ENCODE assay signal across 19 cellular contexts in the genomic region with DNA sequence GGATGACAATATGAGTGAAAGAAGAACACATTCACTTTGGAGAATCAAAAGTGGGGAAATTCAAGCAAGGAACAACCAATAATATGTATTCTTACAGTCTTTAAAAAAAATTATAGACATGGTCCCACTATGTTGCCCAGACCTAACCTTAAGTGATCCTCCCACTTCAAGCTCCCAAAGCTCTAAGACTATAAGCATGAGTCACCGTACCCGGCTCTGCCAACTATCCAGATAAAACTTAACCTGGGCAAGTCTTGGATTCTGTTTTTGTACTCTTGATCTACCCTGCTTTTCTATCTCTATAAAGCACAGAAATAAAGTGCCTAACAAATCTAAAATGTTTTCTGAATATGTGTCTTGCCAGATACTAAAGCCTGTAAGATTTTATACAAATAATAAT. TPM values are rescaled to one million over a fixed set of nuclear protein-coding genes. Genes with fewer than 3 reads are reported as not detected.
A peak's percentile ranks its signal among the peaks of the same experiment; 100 is the strongest.
DNase-seq lines count a peak whose midpoint lies in the region; ATAC-seq and TF ChIP-seq lines count a peak whose summit lies in the region.
"Had no signal": no experiment of that assay in that cellular context is flagged by ENCODE, and none has a peak within 500 bp of the region (broad histone marks: within the 10 kb centered on the region; RNA-seq: fewer than 3 reads in every experiment).

No MANE protein-coding gene starts in this region.

- no peak overlapping the region for H2BK120ac ChIP-seq in mesenchymal stem cell (ENCODE audit: low read depth, low read length)

- H3K4me2 ChIP-seq in mammary epithelial cell (ENCODE audit: insufficient read depth, low read depth, low read length) (no peak overlapping the region), mesenchymal stem cell (ENCODE audit: low read length, poor library complexity, severe bottlenecking) (no peak overlapping the region)

- TF ChIP-seq CTCF in mammary epithelial cell (conservative IDR thresholded peaks at IDR 0.05 in 1 of 2, IDR thresholded peaks at IDR 0.05 in 1 of 2; ENCODE audit: extremely low read depth in 1 of 2, insufficient read depth in 1 of 2, low read depth in 1 of 2, low read length in 2 of 2) = no peak

- H2AK5ac ChIP-seq in mesenchymal stem cell (ENCODE audit: low read length, severe bottlenecking) = no peak overlapping the region

- H4K20me1 ChIP-seq in mammary epithelial cell (ENCODE audit: insufficient read depth, low read length) = no peaks in the 10 kb centered on the region

- no peak overlapping the region for H4K8ac ChIP-seq in mesenchymal stem cell (ENCODE audit: low read length)

- in situ Hi-C loops in mammary epithelial cell (cut with MboI; ENCODE audit: low sequenced_read_pairs in 2 of 2) = no loop called here

- no peak overlapping the region for H3K4me3 ChIP-seq in mammary epithelial cell (replicated peaks in 1 of 3; ENCODE audit: insufficient read depth in 1 of 3, low read depth in 2 of 3, low read length in 3 of 3)
- no peak overlapping the region for H3K4me3 ChIP-seq in mesenchymal stem cell (ENCODE audit: insufficient read depth in 1 of 2, low read depth in 1 of 2, low read length in 2 of 2)
- H3K4me3 ChIP-seq: esophagus squamous epithelium, Peyer's patch, tibial nerve had no signal

- H4K91ac ChIP-seq in mesenchymal stem cell (ENCODE audit: low read length) = no peak overlapping the region

- no peak overlapping the region for H2BK12ac ChIP-seq in mesenchymal stem cell (ENCODE audit: low read length in 2 of 2)

- dilution Hi-C loops in mammary epithelial cell (cut with HindIII; ENCODE audit: low sequenced_read_pairs) = no loop called here

- ATAC-seq in left ventricle myocardium superior (peak; percentile 51), left colon (peak; percentile 34), GM21786 (IDR thresholded peaks at IDR 0.05; ENCODE audit: unreplicated experiment) (no peak)
- ATAC-seq: activated T-helper 17 cell treated with anti-CD3 and anti-CD28 coated beads, Interleukin-2, amount 50 U/mL, for 72 hours; stimulated activated memory B cell treated with anti-CD40 and anti-IgM and Interleukin-4, amounts not matched to agents 10 μg/mL and 1 μg/mL and 100 μg/mL, for 72 hours had no signal

- H3K9me3 ChIP-seq in mammary epithelial cell (replicated peaks; ENCODE audit: insufficient read depth, low read length) = no peaks in the 10 kb centered on the region
- no peaks in the 10 kb centered on the region for H3K9me3 ChIP-seq in mesenchymal stem cell (ENCODE audit: control insufficient read depth, low read length)
- H3K9me3 ChIP-seq: esophagus squamous epithelium, Peyer's patch, tibial nerve had no signal

- no peak overlapping the region for H3K14ac ChIP-seq in mesenchymal stem cell (ENCODE audit: low read length in 2 of 2)

- peaks cover 20% of the 10 kb centered on the region for H3K79me1 ChIP-seq in mesenchymal stem cell (replicated peaks; ENCODE audit: low read length, poor library complexity, severe bottlenecking)

- DNase-seq in left ventricle myocardium superior (no peak), cardiac septum (ENCODE audit: low spot score) (no peak), mammary epithelial cell (peak; percentile 44), left colon (no peak), NCI-H187 treated with DMSO at 0.1 percent for 48 hours (lab: John Stamatoyannopoulos, UW) (no peak), mesenchymal stem cell (no peak), hypothalamus (lab: John Stamatoyannopoulos, UW) (no peak)
- DNase-seq: amygdala; CD4-positive, alpha-beta T cell; esophagus squamous epithelium; IMR-90; left cardiac atrium; NCI-H774; Peyer's patch; stimulated activated CD4-positive, alpha-beta T cell treated with anti-CD3 and anti-CD28 coated beads, Interleukin-12 subunit alpha, Interleukin-12 subunit beta, amount 100 ng/mL, for 4 hours had no signal

- intact Hi-C loops in left ventricle myocardium superior (cut with micrococcal nuclease) = no loop called here
- intact Hi-C loops in cardiac septum (cut with DNase I) = no loop called here
- intact Hi-C loops in mammary epithelial cell (cut with micrococcal nuclease) = no loop called here
- intact Hi-C loops in left colon (cut with DNase I, micrococcal nuclease) = no loop called here

- 53% methylated on average over 2 of the region's 2 CpGs for WGBS in mammary epithelial cell (ENCODE audit: low coverage, missing lambda C conversion rate)
- WGBS in mesenchymal stem cell = 100% methylated on average over 2 of the region's 2 CpGs

- no peak overlapping the region for H2BK5ac ChIP-seq in mesenchymal stem cell (ENCODE audit: low read depth, low read length, poor library complexity, severe bottlenecking)

- H3K9ac ChIP-seq in mammary epithelial cell (ENCODE audit: insufficient read depth, low read length) (no peak overlapping the region), mesenchymal stem cell (ENCODE audit: low read length) (no peak overlapping the region)

- no peak overlapping the region for H2BK15ac ChIP-seq in mesenchymal stem cell (ENCODE audit: low read depth, poor library complexity, severe bottlenecking)

- H3K79me2 ChIP-seq in mammary epithelial cell (ENCODE audit: insufficient read depth, low read length) = peaks cover 64% of the 10 kb centered on the region

- H3K27me3 ChIP-seq in mammary epithelial cell (ENCODE audit: insufficient read depth, low read length) = no peaks in the 10 kb centered on the region
- no peaks in the 10 kb centered on the region for H3K27me3 ChIP-seq in mesenchymal stem cell (ENCODE audit: control insufficient read depth in 1 of 2, insufficient read depth in 1 of 2, low read length in 2 of 2)
- H3K27me3 ChIP-seq: esophagus squamous epithelium, Peyer's patch, tibial nerve had no signal

- H3K23ac ChIP-seq in mesenchymal stem cell (ENCODE audit: low read length in 2 of 2) = no peak overlapping the region

- H3K36me3 ChIP-seq in mammary epithelial cell (ENCODE audit: insufficient read depth, low read length) (peaks cover 33% of the 10 kb centered on the region), mesenchymal stem cell (ENCODE audit: control insufficient read depth in 1 of 2, insufficient read depth in 2 of 2, low read depth in 1 of 2, low read length in 2 of 2) (peaks cover 14 to 22% of the 10 kb centered on the region in 2 experiments)

- no peak overlapping the region for H3K4ac ChIP-seq in mesenchymal stem cell (ENCODE audit: low read depth in 1 of 2, low read length in 2 of 2)

- H2AFZ ChIP-seq in mammary epithelial cell (ENCODE audit: low read depth, low read length) = no peak overlapping the region
- H2AFZ ChIP-seq in mesenchymal stem cell (ENCODE audit: low read depth, low read length) = no peak overlapping the region

- H3K18ac ChIP-seq in mesenchymal stem cell (ENCODE audit: low read depth in 1 of 2, low read length in 2 of 2) = no peak overlapping the region

- H3K27ac ChIP-seq in mammary epithelial cell (ENCODE audit: insufficient read depth, low read depth, low read length) (no peak overlapping the region), mesenchymal stem cell (ENCODE audit: low read length, poor library complexity, severe bottlenecking) (no peak overlapping the region)
- H3K27ac ChIP-seq: esophagus squamous epithelium, Peyer's patch had no signal

- no TSS peak for BruUV-seq in mammary epithelial cell (replicated peaks; lab: Mats Ljungman, UMichigan)

- CTCF ChIA-PET in mammary epithelial cell (lab: Charles Lee; ENCODE audit: low non-redundant PET) = interaction anchor here (0.5 to 0.7 kb wide), 3 partner anchors 288 to 941 kb away, joined by 3 to 4 read pairs (median 3); no protein-coding TSS in a partner anchor

- peaks cover 21% of the 10 kb centered on the region for H3K4me1 ChIP-seq in mammary epithelial cell (ENCODE audit: insufficient read depth, low read length)
- peaks cover 3% of the 10 kb centered on the region for H3K4me1 ChIP-seq in mesenchymal stem cell (ENCODE audit: control insufficient read depth, insufficient read depth, low read depth, low read length)

RNA-seq across cellular contexts. Expression of a gene that starts 30.9 kb away (rescaled TPM):
- total RNA-seq in left ventricle myocardium superior (8.7 TPM), cardiac septum (11.2 TPM), mammary epithelial cell (100 to 1,000 TPM in 1 of 2 donors, 10 to 100 TPM in 1; 76.4 to 398 TPM), left colon (100 to 1,000 TPM in 1 of 2 donors, 10 to 100 TPM in 1; 97.7 to 106 TPM)
- polyA plus RNA-seq in mammary epithelial cell = 110 TPM
- polyA minus RNA-seq in mammary epithelial cell = 139 TPM
- polyA plus RNA-seq in mesenchymal stem cell (2013, experiment 1 of 2) = 41.7 TPM
- 41.7 TPM for polyA plus RNA-seq in mesenchymal stem cell (2013, experiment 2 of 2)
